ENCODE assay signal across 1 cellular context in the genomic region with DNA sequence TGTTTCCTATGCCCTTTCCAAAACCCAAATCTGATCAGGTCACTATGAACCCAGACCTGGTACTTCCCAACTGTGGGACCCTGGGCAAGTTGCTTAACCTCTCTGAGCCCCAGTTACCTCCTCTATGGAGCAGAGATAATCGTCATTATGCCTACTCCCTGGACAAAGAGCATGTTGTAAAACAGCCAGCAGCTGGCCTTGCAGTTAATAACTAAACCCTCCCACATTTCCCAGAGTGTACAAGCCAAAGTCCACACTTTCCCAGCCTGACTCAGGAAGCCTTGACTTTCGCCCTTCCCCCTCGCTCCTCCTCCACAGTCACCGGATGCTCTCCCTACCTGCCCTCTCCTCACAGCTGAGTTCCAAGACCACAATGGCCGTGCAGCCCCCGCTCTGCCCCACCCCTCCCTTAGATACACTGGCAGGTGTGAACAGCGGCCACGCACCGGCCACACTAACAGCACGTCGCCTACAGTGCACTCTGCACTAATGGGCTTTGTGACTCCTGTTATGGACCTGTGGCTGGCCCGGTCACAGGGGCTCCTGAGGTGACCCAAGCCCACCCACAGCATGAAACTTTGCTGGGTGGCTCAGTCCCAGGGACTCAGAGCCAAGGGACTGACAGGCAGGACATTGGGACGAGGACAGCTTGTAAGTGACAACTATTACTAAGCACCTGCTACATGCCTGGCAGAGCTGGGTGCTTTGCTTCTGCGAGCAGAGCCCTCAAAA.
TF ChIP-seq lines count a peak whose summit lies in the region.

No MANE protein-coding gene starts in this region.

TF ChIP-seq in HepG2, 621 proteins besides CTCF, POLR2A, EP300 and RAD21 (continued from another document and continues in another):
- TF ChIP-seq, protein P1, sequence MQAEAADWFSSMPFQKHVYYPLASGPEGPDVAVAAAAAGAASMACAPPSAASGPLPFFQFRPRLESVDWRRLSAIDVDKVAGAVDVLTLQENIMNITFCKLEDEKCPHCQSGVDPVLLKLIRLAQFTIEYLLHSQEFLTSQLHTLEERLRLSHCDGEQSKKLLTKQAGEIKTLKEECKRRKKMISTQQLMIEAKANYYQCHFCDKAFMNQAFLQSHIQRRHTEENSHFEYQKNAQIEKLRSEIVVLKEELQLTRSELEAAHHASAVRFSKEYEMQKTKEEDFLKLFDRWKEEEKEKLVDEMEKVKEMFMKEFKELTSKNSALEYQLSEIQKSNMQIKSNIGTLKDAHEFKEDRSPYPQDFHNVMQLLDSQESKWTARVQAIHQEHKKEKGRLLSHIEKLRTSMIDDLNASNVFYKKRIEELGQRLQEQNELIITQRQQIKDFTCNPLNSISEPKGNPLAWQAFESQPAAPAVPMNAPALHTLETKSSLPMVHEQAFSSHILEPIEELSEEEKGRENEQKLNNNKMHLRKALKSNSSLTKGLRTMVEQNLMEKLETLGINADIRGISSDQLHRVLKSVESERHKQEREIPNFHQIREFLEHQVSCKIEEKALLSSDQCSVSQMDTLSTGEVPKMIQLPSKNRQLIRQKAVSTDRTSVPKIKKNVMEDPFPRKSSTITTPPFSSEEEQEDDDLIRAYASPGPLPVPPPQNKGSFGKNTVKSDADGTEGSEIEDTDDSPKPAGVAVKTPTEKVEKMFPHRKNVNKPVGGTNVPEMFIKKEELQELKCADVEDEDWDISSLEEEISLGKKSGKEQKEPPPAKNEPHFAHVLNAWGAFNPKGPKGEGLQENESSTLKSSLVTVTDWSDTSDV (CRISPR knock-in tag; IDR thresholded peaks at IDR 0.05): no peak
- TF ChIP-seq, protein P2, sequence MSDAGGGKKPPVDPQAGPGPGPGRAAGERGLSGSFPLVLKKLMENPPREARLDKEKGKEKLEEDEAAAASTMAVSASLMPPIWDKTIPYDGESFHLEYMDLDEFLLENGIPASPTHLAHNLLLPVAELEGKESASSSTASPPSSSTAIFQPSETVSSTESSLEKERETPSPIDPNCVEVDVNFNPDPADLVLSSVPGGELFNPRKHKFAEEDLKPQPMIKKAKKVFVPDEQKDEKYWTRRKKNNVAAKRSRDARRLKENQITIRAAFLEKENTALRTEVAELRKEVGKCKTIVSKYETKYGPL (CRISPR knock-in tag; IDR thresholded peaks at IDR 0.05): no peak
- TF ChIP-seq ZNF615 (CRISPR knock-in tag; IDR thresholded peaks at IDR 0.05; ENCODE audit: borderline replicate concordance) (peak; percentile 99), MED13 (CRISPR knock-in tag; IDR thresholded peaks at IDR 0.05) (peak; percentile 94), SIX4 (CRISPR knock-in tag; IDR thresholded peaks at IDR 0.05) (peak; percentile 83), ETV5 (CRISPR knock-in tag; IDR thresholded peaks at IDR 0.05; ENCODE audit: borderline replicate concordance) (peak; percentile 100), ZNF264 (CRISPR knock-in tag; IDR thresholded peaks at IDR 0.05) (peak; percentile 97), ZFP62 (CRISPR knock-in tag; IDR thresholded peaks at IDR 0.05) (0 out of 2 replicates have a peak, but pooled peaks have one; percentile 69), ZNF556 (CRISPR knock-in tag; IDR thresholded peaks at IDR 0.05; ENCODE audit: borderline replicate concordance) (peak; percentile 99), KLF12 (CRISPR knock-in tag; IDR thresholded peaks at IDR 0.05; ENCODE audit: borderline replicate concordance) (0 out of 2 replicates have a peak, but pooled peaks have one; percentile 80), MIXL1 (CRISPR knock-in tag; IDR thresholded peaks at IDR 0.05) (peak; percentile 91), KMT2B (CRISPR knock-in tag; IDR thresholded peaks at IDR 0.05) (no peak), ZNF441 (CRISPR knock-in tag; IDR thresholded peaks at IDR 0.05; ENCODE audit: borderline replicate concordance) (peak; percentile 91), ZNF772 (CRISPR knock-in tag; IDR thresholded peaks at IDR 0.05) (peak; percentile 90), ZNF775 (CRISPR knock-in tag; IDR thresholded peaks at IDR 0.05; ENCODE audit: borderline replicate concordance) (peak; percentile 81; the same call in 1 of the 2 replicates), JARID2 (CRISPR knock-in tag; IDR thresholded peaks at IDR 0.05; ENCODE audit: insufficient replicate concordance) (peak; percentile 84), ZNF780A (CRISPR knock-in tag; IDR thresholded peaks at IDR 0.05) (peak; percentile 28; the same call in 1 of the 2 replicates), ZNF34 (CRISPR knock-in tag; IDR thresholded peaks at IDR 0.05; ENCODE audit: borderline replicate concordance) (peak; percentile 97; the same call in 1 of the 2 replicates), HMG20A (CRISPR knock-in tag; IDR thresholded peaks at IDR 0.05; ENCODE audit: borderline replicate concordance) (peak; percentile 87), ASH2L (IDR thresholded peaks at IDR 0.05; ENCODE audit: insufficient read length, low read depth, low read length) (peak; percentile 84), SP2 (CRISPR knock-in tag; IDR thresholded peaks at IDR 0.05) (0 out of 2 replicates have a peak, but pooled peaks have one; percentile 25), IKZF1 (IDR thresholded peaks at IDR 0.05) (no peak), ELF4 (CRISPR knock-in tag; IDR thresholded peaks at IDR 0.05; ENCODE audit: borderline replicate concordance) (no peak), ZMYM3 (CRISPR knock-in tag; IDR thresholded peaks at IDR 0.05) (peak; percentile 97)
- TF ChIP-seq, protein P3, sequence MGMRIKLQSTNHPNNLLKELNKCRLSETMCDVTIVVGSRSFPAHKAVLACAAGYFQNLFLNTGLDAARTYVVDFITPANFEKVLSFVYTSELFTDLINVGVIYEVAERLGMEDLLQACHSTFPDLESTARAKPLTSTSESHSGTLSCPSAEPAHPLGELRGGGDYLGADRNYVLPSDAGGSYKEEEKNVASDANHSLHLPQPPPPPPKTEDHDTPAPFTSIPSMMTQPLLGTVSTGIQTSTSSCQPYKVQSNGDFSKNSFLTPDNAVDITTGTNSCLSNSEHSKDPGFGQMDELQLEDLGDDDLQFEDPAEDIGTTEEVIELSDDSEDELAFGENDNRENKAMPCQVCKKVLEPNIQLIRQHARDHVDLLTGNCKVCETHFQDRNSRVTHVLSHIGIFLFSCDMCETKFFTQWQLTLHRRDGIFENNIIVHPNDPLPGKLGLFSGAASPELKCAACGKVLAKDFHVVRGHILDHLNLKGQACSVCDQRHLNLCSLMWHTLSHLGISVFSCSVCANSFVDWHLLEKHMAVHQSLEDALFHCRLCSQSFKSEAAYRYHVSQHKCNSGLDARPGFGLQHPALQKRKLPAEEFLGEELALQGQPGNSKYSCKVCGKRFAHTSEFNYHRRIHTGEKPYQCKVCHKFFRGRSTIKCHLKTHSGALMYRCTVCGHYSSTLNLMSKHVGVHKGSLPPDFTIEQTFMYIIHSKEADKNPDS (CRISPR knock-in tag; IDR thresholded peaks at IDR 0.05): peak; percentile 77; the same call in 1 of the 2 replicates
- TF ChIP-seq, protein P4, sequence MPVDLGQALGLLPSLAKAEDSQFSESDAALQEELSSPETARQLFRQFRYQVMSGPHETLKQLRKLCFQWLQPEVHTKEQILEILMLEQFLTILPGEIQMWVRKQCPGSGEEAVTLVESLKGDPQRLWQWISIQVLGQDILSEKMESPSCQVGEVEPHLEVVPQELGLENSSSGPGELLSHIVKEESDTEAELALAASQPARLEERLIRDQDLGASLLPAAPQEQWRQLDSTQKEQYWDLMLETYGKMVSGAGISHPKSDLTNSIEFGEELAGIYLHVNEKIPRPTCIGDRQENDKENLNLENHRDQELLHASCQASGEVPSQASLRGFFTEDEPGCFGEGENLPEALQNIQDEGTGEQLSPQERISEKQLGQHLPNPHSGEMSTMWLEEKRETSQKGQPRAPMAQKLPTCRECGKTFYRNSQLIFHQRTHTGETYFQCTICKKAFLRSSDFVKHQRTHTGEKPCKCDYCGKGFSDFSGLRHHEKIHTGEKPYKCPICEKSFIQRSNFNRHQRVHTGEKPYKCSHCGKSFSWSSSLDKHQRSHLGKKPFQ (CRISPR knock-in tag; IDR thresholded peaks at IDR 0.05; ENCODE audit: insufficient replicate concordance): peak; percentile 100
- TF ChIP-seq, protein P5, sequence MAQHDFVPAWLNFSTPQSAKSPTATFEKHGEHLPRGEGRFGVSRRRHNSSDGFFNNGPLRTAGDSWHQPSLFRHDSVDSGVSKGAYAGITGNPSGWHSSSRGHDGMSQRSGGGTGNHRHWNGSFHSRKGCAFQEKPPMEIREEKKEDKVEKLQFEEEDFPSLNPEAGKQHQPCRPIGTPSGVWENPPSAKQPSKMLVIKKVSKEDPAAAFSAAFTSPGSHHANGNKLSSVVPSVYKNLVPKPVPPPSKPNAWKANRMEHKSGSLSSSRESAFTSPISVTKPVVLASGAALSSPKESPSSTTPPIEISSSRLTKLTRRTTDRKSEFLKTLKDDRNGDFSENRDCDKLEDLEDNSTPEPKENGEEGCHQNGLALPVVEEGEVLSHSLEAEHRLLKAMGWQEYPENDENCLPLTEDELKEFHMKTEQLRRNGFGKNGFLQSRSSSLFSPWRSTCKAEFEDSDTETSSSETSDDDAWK (CRISPR knock-in tag; IDR thresholded peaks at IDR 0.05): no peak
- TF ChIP-seq, protein P6, sequence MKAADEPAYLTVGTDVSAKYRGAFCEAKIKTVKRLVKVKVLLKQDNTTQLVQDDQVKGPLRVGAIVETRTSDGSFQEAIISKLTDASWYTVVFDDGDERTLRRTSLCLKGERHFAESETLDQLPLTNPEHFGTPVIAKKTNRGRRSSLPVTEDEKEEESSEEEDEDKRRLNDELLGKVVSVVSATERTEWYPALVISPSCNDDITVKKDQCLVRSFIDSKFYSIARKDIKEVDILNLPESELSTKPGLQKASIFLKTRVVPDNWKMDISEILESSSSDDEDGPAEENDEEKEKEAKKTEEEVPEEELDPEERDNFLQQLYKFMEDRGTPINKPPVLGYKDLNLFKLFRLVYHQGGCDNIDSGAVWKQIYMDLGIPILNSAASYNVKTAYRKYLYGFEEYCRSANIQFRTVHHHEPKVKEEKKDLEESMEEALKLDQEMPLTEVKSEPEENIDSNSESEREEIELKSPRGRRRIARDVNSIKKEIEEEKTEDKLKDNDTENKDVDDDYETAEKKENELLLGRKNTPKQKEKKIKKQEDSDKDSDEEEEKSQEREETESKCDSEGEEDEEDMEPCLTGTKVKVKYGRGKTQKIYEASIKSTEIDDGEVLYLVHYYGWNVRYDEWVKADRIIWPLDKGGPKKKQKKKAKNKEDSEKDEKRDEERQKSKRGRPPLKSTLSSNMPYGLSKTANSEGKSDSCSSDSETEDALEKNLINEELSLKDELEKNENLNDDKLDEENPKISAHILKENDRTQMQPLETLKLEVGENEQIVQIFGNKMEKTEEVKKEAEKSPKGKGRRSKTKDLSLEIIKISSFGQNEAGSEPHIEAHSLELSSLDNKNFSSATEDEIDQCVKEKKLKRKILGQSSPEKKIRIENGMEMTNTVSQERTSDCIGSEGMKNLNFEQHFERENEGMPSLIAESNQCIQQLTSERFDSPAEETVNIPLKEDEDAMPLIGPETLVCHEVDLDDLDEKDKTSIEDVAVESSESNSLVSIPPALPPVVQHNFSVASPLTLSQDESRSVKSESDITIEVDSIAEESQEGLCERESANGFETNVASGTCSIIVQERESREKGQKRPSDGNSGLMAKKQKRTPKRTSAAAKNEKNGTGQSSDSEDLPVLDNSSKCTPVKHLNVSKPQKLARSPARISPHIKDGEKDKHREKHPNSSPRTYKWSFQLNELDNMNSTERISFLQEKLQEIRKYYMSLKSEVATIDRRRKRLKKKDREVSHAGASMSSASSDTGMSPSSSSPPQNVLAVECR (CRISPR knock-in tag; IDR thresholded peaks at IDR 0.05; ENCODE audit: borderline replicate concordance): peak; percentile 95
- TF ChIP-seq, protein P7, sequence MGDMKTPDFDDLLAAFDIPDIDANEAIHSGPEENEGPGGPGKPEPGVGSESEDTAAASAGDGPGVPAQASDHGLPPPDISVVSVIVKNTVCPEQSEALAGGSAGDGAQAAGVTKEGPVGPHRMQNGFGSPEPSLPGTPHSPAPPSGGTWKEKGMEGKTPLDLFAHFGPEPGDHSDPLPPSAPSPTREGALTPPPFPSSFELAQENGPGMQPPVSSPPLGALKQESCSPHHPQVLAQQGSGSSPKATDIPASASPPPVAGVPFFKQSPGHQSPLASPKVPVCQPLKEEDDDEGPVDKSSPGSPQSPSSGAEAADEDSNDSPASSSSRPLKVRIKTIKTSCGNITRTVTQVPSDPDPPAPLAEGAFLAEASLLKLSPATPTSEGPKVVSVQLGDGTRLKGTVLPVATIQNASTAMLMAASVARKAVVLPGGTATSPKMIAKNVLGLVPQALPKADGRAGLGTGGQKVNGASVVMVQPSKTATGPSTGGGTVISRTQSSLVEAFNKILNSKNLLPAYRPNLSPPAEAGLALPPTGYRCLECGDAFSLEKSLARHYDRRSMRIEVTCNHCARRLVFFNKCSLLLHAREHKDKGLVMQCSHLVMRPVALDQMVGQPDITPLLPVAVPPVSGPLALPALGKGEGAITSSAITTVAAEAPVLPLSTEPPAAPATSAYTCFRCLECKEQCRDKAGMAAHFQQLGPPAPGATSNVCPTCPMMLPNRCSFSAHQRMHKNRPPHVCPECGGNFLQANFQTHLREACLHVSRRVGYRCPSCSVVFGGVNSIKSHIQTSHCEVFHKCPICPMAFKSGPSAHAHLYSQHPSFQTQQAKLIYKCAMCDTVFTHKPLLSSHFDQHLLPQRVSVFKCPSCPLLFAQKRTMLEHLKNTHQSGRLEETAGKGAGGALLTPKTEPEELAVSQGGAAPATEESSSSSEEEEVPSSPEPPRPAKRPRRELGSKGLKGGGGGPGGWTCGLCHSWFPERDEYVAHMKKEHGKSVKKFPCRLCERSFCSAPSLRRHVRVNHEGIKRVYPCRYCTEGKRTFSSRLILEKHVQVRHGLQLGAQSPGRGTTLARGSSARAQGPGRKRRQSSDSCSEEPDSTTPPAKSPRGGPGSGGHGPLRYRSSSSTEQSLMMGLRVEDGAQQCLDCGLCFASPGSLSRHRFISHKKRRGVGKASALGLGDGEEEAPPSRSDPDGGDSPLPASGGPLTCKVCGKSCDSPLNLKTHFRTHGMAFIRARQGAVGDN (CRISPR knock-in tag; IDR thresholded peaks at IDR 0.05): peak; percentile 89
- TF ChIP-seq, protein P8, sequence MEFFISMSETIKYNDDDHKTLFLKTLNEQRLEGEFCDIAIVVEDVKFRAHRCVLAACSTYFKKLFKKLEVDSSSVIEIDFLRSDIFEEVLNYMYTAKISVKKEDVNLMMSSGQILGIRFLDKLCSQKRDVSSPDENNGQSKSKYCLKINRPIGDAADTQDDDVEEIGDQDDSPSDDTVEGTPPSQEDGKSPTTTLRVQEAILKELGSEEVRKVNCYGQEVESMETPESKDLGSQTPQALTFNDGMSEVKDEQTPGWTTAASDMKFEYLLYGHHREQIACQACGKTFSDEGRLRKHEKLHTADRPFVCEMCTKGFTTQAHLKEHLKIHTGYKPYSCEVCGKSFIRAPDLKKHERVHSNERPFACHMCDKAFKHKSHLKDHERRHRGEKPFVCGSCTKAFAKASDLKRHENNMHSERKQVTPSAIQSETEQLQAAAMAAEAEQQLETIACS (CRISPR knock-in tag; IDR thresholded peaks at IDR 0.05): no peak
